In the genomic region with DNA sequence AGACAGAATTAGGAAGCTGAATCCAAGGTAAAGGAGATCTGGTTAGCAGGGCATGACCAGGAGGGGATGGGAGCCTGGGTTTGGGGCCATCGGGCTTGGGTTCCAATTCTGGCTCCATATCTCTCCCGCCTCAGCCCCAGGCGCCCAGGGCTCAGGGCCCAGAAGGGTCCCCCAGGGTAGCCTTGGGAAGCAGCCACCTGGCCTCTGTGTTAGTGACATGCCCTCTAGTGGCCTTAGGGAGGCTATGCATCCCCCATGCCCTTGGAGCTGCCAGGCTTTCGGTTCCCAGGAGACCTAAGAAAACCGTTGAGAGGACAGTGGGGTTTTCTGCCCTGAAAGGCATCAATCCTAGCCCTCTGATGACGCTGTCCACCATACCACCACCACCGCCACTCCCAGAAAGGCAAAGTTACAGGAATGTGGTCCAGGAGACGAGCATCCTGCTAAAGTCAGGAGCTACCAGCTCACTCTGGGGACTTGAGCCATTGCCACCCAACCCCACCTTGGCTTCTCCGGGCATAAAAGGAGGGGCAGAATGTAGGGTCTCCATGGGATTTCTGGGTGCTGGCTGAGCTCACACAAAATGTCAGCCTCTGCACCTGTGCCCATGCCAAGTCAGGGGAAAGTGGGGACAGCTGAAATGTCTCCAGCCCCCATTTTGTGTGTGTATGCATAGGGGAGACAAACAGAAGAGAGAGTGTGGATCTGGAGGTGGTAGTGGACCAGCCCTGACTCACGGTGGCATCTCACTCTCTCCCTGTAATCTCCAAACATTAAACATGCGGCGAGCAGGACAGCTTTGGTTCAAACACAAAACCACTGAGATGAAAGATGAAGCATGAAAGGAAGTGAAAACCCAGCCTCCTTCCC, we compare ENCODE assay signal across 8 cellular contexts. TPM values are rescaled to one million over a fixed set of nuclear protein-coding genes. Genes with fewer than 3 reads are reported as not detected.
A peak's percentile ranks its signal among the peaks of the same experiment; 100 is the strongest.
DNase-seq lines count a peak whose midpoint lies in the region; ATAC-seq lines count a peak whose summit lies in the region.

No MANE protein-coding gene starts in this region.

- no peaks in the 10 kb centered on the region for H3K4me1 Mint-ChIP-seq in activated T-cell treated with anti-CD3 and anti-CD28 coated beads, Interleukin-2, amount 50 U/mL, for 72 hours (ENCODE audit: low read depth)

- H3K36me3 Mint-ChIP-seq in activated T-cell treated with anti-CD3 and anti-CD28 coated beads, Interleukin-2, amount 50 U/mL, for 72 hours (ENCODE audit: insufficient read depth in 2 of 2) = no peaks in the 10 kb centered on the region

- H3K9me3 Mint-ChIP-seq in activated T-cell treated with anti-CD3 and anti-CD28 coated beads, Interleukin-2, amount 50 U/mL, for 72 hours = no peaks in the 10 kb centered on the region

- in situ Hi-C loops in Caki2 (cut with HindIII; ENCODE audit: low pct_unique_long_range_greater_than_20kb, low sequenced_read_pairs) = no loop called here

- peak; percentile 64 for ATAC-seq in GM19328 (IDR thresholded peaks at IDR 0.05; ENCODE audit: unreplicated experiment)
- ATAC-seq in HG03432 (IDR thresholded peaks at IDR 0.05; ENCODE audit: unreplicated experiment) = peak; percentile 94
- peak; percentile 66 to 77 for ATAC-seq in activated T-cell treated with anti-CD3 and anti-CD28 coated beads, Interleukin-2, amount 50 U/mL, for 72 hours (replicated peaks in 1 of 2)

- DNase-seq in Caki2 (ENCODE audit: low read depth) = peak; percentile 32
- DNase-seq in NCI-H748 treated with DMSO at 0.1 percent for 48 hours (lab: John Stamatoyannopoulos, UW) = peak; percentile 2
- peak; percentile 37 to 49 for DNase-seq in activated T-cell treated with anti-CD3 and anti-CD28 coated beads, Interleukin-2, amount 50 U/mL, for 72 hours
- DNase-seq in globus pallidus (ENCODE audit: low spot score) = peak; percentile 18
- peak; percentile 41 for DNase-seq in renal cortical epithelial cell (ENCODE audit: low read depth)
- DNase-seq in OCI-M2 (lab: John Stamatoyannopoulos, UW; ENCODE audit: unreplicated experiment) = no peak

- no peaks in the 10 kb centered on the region for H3K27me3 Mint-ChIP-seq in activated T-cell treated with anti-CD3 and anti-CD28 coated beads, Interleukin-2, amount 50 U/mL, for 72 hours (ENCODE audit: low read depth)

- no peak overlapping the region for H3K4me3 Mint-ChIP-seq in activated T-cell treated with anti-CD3 and anti-CD28 coated beads, Interleukin-2, amount 50 U/mL, for 72 hours

- no peak overlapping the region for H3K27ac Mint-ChIP-seq in activated T-cell treated with anti-CD3 and anti-CD28 coated beads, Interleukin-2, amount 50 U/mL, for 72 hours

RNA-seq across cellular contexts. Expression of gene EMX1, which starts 56.5 kb away (rescaled TPM):
- total RNA-seq in Caki2 (2014; rRNA removed; shearing (Covaris generic); ENCODE audit: low replicate concordance) = 0.55 and 0.81 TPM in 2 replicates
- under 1 TPM; 0.44 to 0.50 TPM for total RNA-seq in activated T-cell treated with anti-CD3 and anti-CD28 coated beads, Interleukin-2, amount 50 U/mL, for 72 hours
- total RNA-seq in renal cortical epithelial cell = 0.35 and 5.3 TPM in 2 replicates
